ENCODE assay signal across 14 cellular contexts in genomic region chr3:123070471-123070870, GRCh38. TPM values are rescaled to one million over a fixed set of nuclear protein-coding genes. Genes with fewer than 3 reads are reported as not detected.
DNase-seq lines count a peak whose midpoint lies in the region; TF ChIP-seq lines count a peak whose summit lies in the region.
"Had no signal": no experiment of that assay in that cellular context is flagged by ENCODE, and none has a peak within 500 bp of the region (broad histone marks: within the 10 kb centered on the region; RNA-seq: fewer than 3 reads in every experiment).

No MANE protein-coding gene starts in this region.

- no peaks in the 10 kb centered on the region for H3K36me3 Mint-ChIP-seq in glutamatergic neuron (ENCODE audit: unreplicated experiment)

- H3K79me2 ChIP-seq in Karpas-422 (ENCODE audit: low read length): peaks cover 55% of the 10 kb centered on the region

- H3K27ac ChIP-seq in muscle layer of duodenum (ENCODE audit: low read length) (peak overlapping the region; percentile 11), transverse colon (peak overlapping the region in 3 of 4 donors; percentile 24 to 36 (median 28)), Karpas-422 (ENCODE audit: low read length) (no peak overlapping the region)

- no peak for TF ChIP-seq EP300 in transverse colon (IDR thresholded peaks at IDR 0.05; ENCODE audit: low read depth)

- H3K9me3 Mint-ChIP-seq in glutamatergic neuron (ENCODE audit: unreplicated experiment): peaks cover 11% of the 10 kb centered on the region
- H3K9me3 Mint-ChIP-seq: CD14-positive monocyte, HFFc6 had no signal

- DNase-seq in activated CD8-positive, alpha-beta memory T cell treated with anti-CD3 and anti-CD28 coated beads, Interleukin-2, amount 50 U/mL, for 48 hours: peak; percentile 34
- no peak for DNase-seq in activated CD8-positive, alpha-beta memory T cell treated with anti-CD3 and anti-CD28 coated beads, Interleukin-2, amount 50 U/mL, for 4 hours
- DNase-seq in glutamatergic neuron (no peak), transverse colon (no peak), HCEC 1CT (no peak), Karpas-422 (no peak), NCI-H1417 (lab: John Stamatoyannopoulos, UW) (no peak)
- DNase-seq: Caco-2, HFFc6, NCI-H69 had no signal

- no peak overlapping the region for H2AFZ ChIP-seq in Karpas-422 (ENCODE audit: low read length)

- peak overlapping the region; percentile 73 for H3K4me3 Mint-ChIP-seq in glutamatergic neuron (ENCODE audit: unreplicated experiment)
- H3K4me3 Mint-ChIP-seq: CD14-positive monocyte, HFFc6 had no signal

- peaks cover 46% of the 10 kb centered on the region for H3K4me1 Mint-ChIP-seq in glutamatergic neuron (ENCODE audit: low read depth, unreplicated experiment)

- TF ChIP-seq CTCF in glutamatergic neuron (IDR thresholded peaks at IDR 0.05; ENCODE audit: partially characterized antibody, unreplicated experiment): no peak
- TF ChIP-seq CTCF in transverse colon (IDR thresholded peaks at IDR 0.05): no peak

- no peak for TF ChIP-seq POLR2A in transverse colon (IDR thresholded peaks at IDR 0.05)

- H3K4me1 ChIP-seq in muscle layer of duodenum (ENCODE audit: control insufficient read depth in 1 of 2, insufficient read depth in 2 of 2, low read length in 2 of 2) (peaks cover 8 to 27% of the 10 kb centered on the region in 2 donors), transverse colon (peaks cover 9 to 44% (median 26%) of the 10 kb centered on the region in 4 donors), Karpas-422 (ENCODE audit: low read length) (peaks cover 18% of the 10 kb centered on the region)

- in situ Hi-C loops in transverse colon (cut with MboI; ENCODE audit: low pct_ligation_motif_present in 1 of 4, low pct_unique_long_range_greater_than_20kb in 1 of 4, low sequenced_read_pairs in 3 of 4): no loop called here

- H3K9ac ChIP-seq in Karpas-422 (ENCODE audit: low read length): no peak overlapping the region

- no peaks in the 10 kb centered on the region for H3K36me3 ChIP-seq in muscle layer of duodenum (ENCODE audit: control insufficient read depth in 1 of 2, insufficient read depth in 2 of 2, low read length in 2 of 2)
- no peaks in the 10 kb centered on the region for H3K36me3 ChIP-seq in transverse colon
- H3K36me3 ChIP-seq in Karpas-422 (ENCODE audit: insufficient read depth, low read length): no peaks in the 10 kb centered on the region

- no peak overlapping the region for H3K4me2 ChIP-seq in Karpas-422 (ENCODE audit: low read depth, low read length, poor library complexity, severe bottlenecking)

- H3K27me3 Mint-ChIP-seq in glutamatergic neuron (ENCODE audit: unreplicated experiment): peaks cover 10% of the 10 kb centered on the region

- intact Hi-C loops in transverse colon (cut with DNase I; ENCODE audit: low total_unique reads): no loop called here

- H3K4me3 ChIP-seq in muscle layer of duodenum (ENCODE audit: low read depth in 1 of 2, low read length in 2 of 2) (no peak overlapping the region), transverse colon (no peak overlapping the region), Karpas-422 (ENCODE audit: low read length) (no peak overlapping the region)
- H3K4me3 ChIP-seq: K562 had no signal

- H3K9me3 ChIP-seq in muscle layer of duodenum (ENCODE audit: control insufficient read depth in 1 of 2, low read length in 2 of 2) (no peaks in the 10 kb centered on the region), transverse colon (no peaks in the 10 kb centered on the region), Karpas-422 (ENCODE audit: low read length) (no peaks in the 10 kb centered on the region)
- H3K9me3 ChIP-seq: Caco-2 had no signal

- H4K20me1 ChIP-seq in Karpas-422 (ENCODE audit: insufficient read depth, low read depth, low read length): peaks cover 30% of the 10 kb centered on the region; the same call in 1 of the 2 replicates

- H3K9me2 ChIP-seq in Karpas-422 (replicated peaks; ENCODE audit: insufficient read depth, low read length): no peaks in the 10 kb centered on the region

- H3K27ac Mint-ChIP-seq in glutamatergic neuron (ENCODE audit: unreplicated experiment): peak overlapping the region; percentile 44
- H3K27ac Mint-ChIP-seq: HFFc6 had no signal

- H3K27me3 ChIP-seq in muscle layer of duodenum (ENCODE audit: low read depth, low read length): no peaks in the 10 kb centered on the region
- no peaks in the 10 kb centered on the region for H3K27me3 ChIP-seq in transverse colon
- no peaks in the 10 kb centered on the region for H3K27me3 ChIP-seq in Karpas-422 (ENCODE audit: low read length)

- 72% methylated on average over 8 of the region's 8 CpGs; no CpG with 5 or more reads in 1 of the 2 donors for WGBS in transverse colon (ENCODE audit: low coverage in 1 of 2), 2 donors

RNA-seq across cellular contexts. Expression of gene PDIA5, which starts 3.6 kb away (rescaled TPM):
- total RNA-seq in glutamatergic neuron (ENCODE audit: unreplicated experiment) (49.4 TPM), transverse colon (100 to 1,000 TPM in 2 of 4 donors, 10 to 100 TPM in 2; 17.3 to 185 (median 65.1) TPM)
- total RNA-seq in Karpas-422 (2014; rRNA removed; shearing (Covaris generic); ENCODE audit: low replicate concordance): 6.3 and 7.9 TPM in 2 replicates

RNA-seq across cellular contexts. Expression of gene SEMA5B, which starts 42.9 kb away (rescaled TPM):
- total RNA-seq in glutamatergic neuron (ENCODE audit: unreplicated experiment) (61.1 TPM), transverse colon (1 to 10 TPM in 1 of 4 donors, under 1 TPM in 2, not detected in 1; 0.16 to 1.4 (median 0.27) TPM)
- total RNA-seq in Karpas-422 (2014; rRNA removed; shearing (Covaris generic); ENCODE audit: low replicate concordance): not detected in 2 replicates
- total RNA-seq: HFFc6, K562, M059J had no signal

Comparison
In these comparisons a context has a peak if more than half of its experiments do, and no peak if none do; other contexts are left out.
1. RNA of gene SEMA5B, which starts 42.9 kb away (total RNA-seq): 61.1 TPM in glutamatergic neuron (single experiment); 0.16 to 1.4 TPM in transverse colon and not detected in Karpas-422; every median in the first group is over 10 times any median in the second.